In the genomic region with DNA sequence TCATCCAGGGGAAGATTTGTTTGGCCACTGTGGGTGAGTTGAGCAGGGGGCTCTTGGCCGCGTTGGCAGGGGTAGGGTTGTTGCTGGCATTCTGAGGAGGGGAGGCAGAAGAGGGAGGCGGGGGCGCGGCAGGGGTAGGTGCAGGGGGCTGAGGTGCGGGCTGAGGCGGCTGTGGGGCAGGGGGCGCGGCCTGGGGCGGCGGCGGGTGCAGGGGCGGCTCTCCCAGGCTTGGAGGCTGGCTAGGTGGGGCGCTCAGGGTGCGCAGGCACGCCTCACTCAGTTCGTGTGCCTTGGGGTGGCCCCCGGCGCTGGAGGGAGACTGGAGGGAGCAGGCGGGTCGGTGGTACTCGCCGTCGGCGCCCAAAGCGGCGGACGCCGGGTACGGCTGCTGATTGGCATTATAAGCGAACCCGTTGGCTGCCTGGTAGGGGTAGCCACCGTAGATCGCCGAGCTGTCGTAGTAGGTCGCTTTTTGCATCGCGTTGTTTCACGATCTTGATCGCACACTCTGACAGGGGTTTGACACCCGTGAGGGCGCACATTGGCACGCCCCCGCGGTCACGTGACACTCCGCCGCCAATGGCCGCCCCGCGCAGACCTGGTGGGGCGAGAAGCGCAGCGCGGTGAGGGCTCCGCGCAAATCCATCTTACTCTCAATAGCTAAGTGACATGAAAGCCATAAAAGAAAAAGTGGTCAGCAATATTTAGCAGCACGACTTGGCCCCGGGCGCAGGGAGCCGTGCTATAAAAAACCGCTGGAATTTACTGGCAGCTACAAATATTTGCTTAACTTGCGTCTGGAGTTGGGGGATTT, we compare ENCODE assay signal across 1 cellular context.
TF ChIP-seq lines count a peak whose summit lies in the region.

No MANE protein-coding gene starts in this region.

TF ChIP-seq in HEK293, 187 proteins besides CTCF, POLR2A, EP300 and RAD21 (continued from another document):
- TF ChIP-seq, protein P1, sequence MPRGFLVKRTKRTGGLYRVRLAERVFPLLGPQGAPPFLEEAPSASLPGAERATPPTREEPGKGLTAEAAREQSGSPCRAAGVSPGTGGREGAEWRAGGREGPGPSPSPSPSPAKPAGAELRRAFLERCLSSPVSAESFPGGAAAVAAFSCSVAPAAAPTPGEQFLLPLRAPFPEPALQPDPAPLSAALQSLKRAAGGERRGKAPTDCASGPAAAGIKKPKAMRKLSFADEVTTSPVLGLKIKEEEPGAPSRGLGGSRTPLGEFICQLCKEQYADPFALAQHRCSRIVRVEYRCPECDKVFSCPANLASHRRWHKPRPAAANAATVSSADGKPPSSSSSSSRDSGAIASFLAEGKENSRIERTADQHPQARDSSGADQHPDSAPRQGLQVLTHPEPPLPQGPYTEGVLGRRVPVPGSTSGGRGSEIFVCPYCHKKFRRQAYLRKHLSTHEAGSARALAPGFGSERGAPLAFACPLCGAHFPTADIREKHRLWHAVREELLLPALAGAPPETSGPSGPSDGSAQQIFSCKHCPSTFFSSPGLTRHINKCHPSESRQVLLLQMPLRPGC (tag by site-specific recombination; IDR thresholded peaks at IDR 0.05) = 0 out of 2 replicates have a peak, but pooled peaks have one; percentile 42
- TF ChIP-seq, protein P2, sequence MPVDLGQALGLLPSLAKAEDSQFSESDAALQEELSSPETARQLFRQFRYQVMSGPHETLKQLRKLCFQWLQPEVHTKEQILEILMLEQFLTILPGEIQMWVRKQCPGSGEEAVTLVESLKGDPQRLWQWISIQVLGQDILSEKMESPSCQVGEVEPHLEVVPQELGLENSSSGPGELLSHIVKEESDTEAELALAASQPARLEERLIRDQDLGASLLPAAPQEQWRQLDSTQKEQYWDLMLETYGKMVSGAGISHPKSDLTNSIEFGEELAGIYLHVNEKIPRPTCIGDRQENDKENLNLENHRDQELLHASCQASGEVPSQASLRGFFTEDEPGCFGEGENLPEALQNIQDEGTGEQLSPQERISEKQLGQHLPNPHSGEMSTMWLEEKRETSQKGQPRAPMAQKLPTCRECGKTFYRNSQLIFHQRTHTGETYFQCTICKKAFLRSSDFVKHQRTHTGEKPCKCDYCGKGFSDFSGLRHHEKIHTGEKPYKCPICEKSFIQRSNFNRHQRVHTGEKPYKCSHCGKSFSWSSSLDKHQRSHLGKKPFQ (tag by site-specific recombination; IDR thresholded peaks at IDR 0.05) = 0 out of 2 replicates have a peak, but pooled peaks have one; percentile 26
- no peak for TF ChIP-seq ZNF610 (tag by site-specific recombination; IDR thresholded peaks at IDR 0.05; ENCODE audit: borderline replicate concordance)
- TF ChIP-seq MZF1 (tag by site-specific recombination; IDR thresholded peaks at IDR 0.05; ENCODE audit: borderline replicate concordance) = peak; percentile 61; the same call in 1 of the 2 replicates
- TF ChIP-seq, protein P3, sequence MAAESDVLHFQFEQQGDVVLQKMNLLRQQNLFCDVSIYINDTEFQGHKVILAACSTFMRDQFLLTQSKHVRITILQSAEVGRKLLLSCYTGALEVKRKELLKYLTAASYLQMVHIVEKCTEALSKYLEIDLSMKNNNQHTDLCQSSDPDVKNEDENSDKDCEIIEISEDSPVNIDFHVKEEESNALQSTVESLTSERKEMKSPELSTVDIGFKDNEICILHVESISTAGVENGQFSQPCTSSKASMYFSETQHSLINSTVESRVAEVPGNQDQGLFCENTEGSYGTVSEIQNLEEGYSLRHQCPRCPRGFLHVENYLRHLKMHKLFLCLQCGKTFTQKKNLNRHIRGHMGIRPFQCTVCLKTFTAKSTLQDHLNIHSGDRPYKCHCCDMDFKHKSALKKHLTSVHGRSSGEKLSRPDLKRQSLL (tag by site-specific recombination; IDR thresholded peaks at IDR 0.05) = no peak
- 0 out of 2 replicates have a peak, but pooled peaks have one; percentile 46 for TF ChIP-seq ZNF660 (tag by site-specific recombination; IDR thresholded peaks at IDR 0.05)
- TF ChIP-seq, protein P4, sequence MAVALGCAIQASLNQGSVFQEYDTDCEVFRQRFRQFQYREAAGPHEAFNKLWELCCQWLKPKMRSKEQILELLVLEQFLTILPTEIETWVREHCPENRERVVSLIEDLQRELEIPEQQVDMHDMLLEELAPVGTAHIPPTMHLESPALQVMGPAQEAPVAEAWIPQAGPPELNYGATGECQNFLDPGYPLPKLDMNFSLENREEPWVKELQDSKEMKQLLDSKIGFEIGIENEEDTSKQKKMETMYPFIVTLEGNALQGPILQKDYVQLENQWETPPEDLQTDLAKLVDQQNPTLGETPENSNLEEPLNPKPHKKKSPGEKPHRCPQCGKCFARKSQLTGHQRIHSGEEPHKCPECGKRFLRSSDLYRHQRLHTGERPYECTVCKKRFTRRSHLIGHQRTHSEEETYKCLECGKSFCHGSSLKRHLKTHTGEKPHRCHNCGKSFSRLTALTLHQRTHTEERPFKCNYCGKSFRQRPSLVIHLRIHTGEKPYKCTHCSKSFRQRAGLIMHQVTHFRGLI (tag by site-specific recombination; IDR thresholded peaks at IDR 0.05) = peak; percentile 29; the same call in 1 of the 2 replicates
- TF ChIP-seq ZNF843 (tag by site-specific recombination; IDR thresholded peaks at IDR 0.05) = peak; percentile 87
- TF ChIP-seq, protein P5, sequence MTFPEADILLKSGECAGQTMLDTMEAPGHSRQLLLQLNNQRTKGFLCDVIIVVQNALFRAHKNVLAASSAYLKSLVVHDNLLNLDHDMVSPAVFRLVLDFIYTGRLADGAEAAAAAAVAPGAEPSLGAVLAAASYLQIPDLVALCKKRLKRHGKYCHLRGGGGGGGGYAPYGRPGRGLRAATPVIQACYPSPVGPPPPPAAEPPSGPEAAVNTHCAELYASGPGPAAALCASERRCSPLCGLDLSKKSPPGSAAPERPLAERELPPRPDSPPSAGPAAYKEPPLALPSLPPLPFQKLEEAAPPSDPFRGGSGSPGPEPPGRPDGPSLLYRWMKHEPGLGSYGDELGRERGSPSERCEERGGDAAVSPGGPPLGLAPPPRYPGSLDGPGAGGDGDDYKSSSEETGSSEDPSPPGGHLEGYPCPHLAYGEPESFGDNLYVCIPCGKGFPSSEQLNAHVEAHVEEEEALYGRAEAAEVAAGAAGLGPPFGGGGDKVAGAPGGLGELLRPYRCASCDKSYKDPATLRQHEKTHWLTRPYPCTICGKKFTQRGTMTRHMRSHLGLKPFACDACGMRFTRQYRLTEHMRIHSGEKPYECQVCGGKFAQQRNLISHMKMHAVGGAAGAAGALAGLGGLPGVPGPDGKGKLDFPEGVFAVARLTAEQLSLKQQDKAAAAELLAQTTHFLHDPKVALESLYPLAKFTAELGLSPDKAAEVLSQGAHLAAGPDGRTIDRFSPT (tag by site-specific recombination; IDR thresholded peaks at IDR 0.05) = peak; percentile 45; the same call in 1 of the 2 replicates
- 0 out of 2 replicates have a peak, but pooled peaks have one; percentile 29 for TF ChIP-seq ZEB2 (tag by site-specific recombination; IDR thresholded peaks at IDR 0.05)
- TF ChIP-seq, protein P6, sequence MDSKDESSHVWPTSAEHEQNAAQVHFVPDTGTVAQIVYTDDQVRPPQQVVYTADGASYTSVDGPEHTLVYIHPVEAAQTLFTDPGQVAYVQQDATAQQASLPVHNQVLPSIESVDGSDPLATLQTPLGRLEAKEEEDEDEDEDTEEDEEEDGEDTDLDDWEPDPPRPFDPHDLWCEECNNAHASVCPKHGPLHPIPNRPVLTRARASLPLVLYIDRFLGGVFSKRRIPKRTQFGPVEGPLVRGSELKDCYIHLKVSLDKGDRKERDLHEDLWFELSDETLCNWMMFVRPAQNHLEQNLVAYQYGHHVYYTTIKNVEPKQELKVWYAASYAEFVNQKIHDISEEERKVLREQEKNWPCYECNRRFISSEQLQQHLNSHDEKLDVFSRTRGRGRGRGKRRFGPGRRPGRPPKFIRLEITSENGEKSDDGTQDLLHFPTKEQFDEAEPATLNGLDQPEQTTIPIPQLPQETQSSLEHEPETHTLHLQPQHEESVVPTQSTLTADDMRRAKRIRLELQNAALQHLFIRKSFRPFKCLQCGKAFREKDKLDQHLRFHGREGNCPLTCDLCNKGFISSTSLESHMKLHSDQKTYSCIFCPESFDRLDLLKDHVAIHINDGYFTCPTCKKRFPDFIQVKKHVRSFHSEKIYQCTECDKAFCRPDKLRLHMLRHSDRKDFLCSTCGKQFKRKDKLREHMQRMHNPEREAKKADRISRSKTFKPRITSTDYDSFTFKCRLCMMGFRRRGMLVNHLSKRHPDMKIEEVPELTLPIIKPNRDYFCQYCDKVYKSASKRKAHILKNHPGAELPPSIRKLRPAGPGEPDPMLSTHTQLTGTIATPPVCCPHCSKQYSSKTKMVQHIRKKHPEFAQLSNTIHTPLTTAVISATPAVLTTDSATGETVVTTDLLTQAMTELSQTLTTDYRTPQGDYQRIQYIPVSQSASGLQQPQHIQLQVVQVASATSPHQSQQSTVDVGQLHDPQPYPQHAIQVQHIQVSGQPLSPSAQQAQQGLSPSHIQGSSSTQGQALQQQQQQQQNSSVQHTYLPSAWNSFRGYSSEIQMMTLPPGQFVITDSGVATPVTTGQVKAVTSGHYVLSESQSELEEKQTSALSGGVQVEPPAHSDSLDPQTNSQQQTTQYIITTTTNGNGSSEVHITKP (tag by site-specific recombination; IDR thresholded peaks at IDR 0.05) = peak; percentile 36; the same call in 1 of the 2 replicates
- TF ChIP-seq ZNF560 (tag by site-specific recombination; IDR thresholded peaks at IDR 0.05; ENCODE audit: borderline replicate concordance) = no peak
- TF ChIP-seq GFI1B (tag by site-specific recombination; IDR thresholded peaks at IDR 0.05) = no peak
- 0 out of 2 replicates have a peak, but pooled peaks have one; percentile 40 for TF ChIP-seq ZNF423 (tag by site-specific recombination; IDR thresholded peaks at IDR 0.05)
- no peak for TF ChIP-seq ZNF555 (tag by site-specific recombination; conservative IDR thresholded peaks at IDR 0.05)
- peak; percentile 97 for TF ChIP-seq FEZF1 (tag by site-specific recombination; IDR thresholded peaks at IDR 0.05)
- peak; percentile 49; the same call in 1 of the 2 replicates for TF ChIP-seq KLF10 (tag by site-specific recombination; IDR thresholded peaks at IDR 0.05)
